17 cellular contexts compared by ENCODE assay signal in the genomic region with DNA sequence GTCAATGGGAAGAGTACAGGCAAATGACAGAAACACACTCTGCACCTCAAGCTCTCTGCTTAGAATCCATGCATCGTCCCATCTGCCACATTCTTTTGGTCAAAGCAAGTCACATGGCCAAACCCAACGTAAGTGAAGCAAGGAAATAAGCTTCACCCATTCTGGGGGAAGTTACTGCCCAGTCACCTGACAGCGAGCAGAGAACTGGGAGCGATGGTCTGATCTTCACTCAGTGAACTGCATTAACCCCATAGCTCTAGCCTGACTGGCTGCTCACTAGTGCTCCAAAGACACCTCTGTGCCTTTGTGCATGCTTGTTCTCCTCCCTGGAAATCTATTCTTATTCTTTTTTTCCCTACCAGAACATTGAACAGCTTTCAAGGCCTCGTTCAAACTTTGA.
DNase-seq lines count a peak whose midpoint lies in the region; ATAC-seq, FAIRE-seq and TF ChIP-seq lines count a peak whose summit lies in the region.
"Had no signal": no experiment of that assay in that cellular context is flagged by ENCODE, and none has a peak within 500 bp of the region (broad histone marks: within the 10 kb centered on the region; RNA-seq: fewer than 3 reads in every experiment).

No MANE protein-coding gene starts in this region.

- H3K14ac ChIP-seq in H1 (ENCODE audit: insufficient read length): no peak overlapping the region

- peaks cover 33% of the 10 kb centered on the region for H3K4me1 Mint-ChIP-seq in activated naive CD8-positive, alpha-beta T cell (ENCODE audit: low read depth)
- H3K4me1 Mint-ChIP-seq in activated naive CD8-positive, alpha-beta T cell treated with anti-CD3 and anti-CD28 coated beads for 36 hours: peaks cover 32% of the 10 kb centered on the region
- H3K4me1 Mint-ChIP-seq in stimulated activated naive B cell treated with anti-CD40 and anti-IgM and Interleukin-4, amounts not matched to agents 10 μg/mL and 1 μg/mL and 100 μg/mL, for 72 hours: peaks cover 32 to 53% of the 10 kb centered on the region in 2 donors

- H3K27me3 ChIP-seq in H1 (replicated peaks in 1 of 4; ENCODE audit: control insufficient read depth in 3 of 4, extremely low read depth in 1 of 4, insufficient read depth in 3 of 4, low read length in 3 of 4): no peaks in the 10 kb centered on the region

- H3K23ac ChIP-seq in H1 (ENCODE audit: insufficient read length): no peak overlapping the region

- no peak overlapping the region for H2BK5ac ChIP-seq in H1 (ENCODE audit: low read depth, low read length)

- no peak overlapping the region for H4K8ac ChIP-seq in H1 (ENCODE audit: extremely low read depth, insufficient read depth, low read length)

- no peaks in the 10 kb centered on the region for H3K79me2 ChIP-seq in H1 (ENCODE audit: control insufficient read depth in 1 of 2, insufficient read depth in 2 of 2, low read length in 2 of 2)

- no peaks in the 10 kb centered on the region for H3K36me3 ChIP-seq in H1 (ENCODE audit: control insufficient read depth in 2 of 4, insufficient read depth in 4 of 4, low read length in 3 of 4)

- no peak overlapping the region for H3K4me3 Mint-ChIP-seq in activated naive CD8-positive, alpha-beta T cell
- no peak overlapping the region for H3K4me3 Mint-ChIP-seq in activated naive CD8-positive, alpha-beta T cell treated with anti-CD3 and anti-CD28 coated beads for 36 hours
- H3K4me3 Mint-ChIP-seq in stimulated activated naive B cell treated with anti-CD40 and anti-IgM and Interleukin-4, amounts not matched to agents 10 μg/mL and 1 μg/mL and 100 μg/mL, for 72 hours: peak overlapping the region in 1 of 2 donors; percentile 22
- H3K4me3 Mint-ChIP-seq: CD4-positive, alpha-beta memory T cell; H9 had no signal

- POLR2A ChIA-PET in H1 (lab: Charles Lee; ENCODE audit: partially characterized antibody): no interaction called here

- no peak overlapping the region for H2BK20ac ChIP-seq in H1 (ENCODE audit: low read length)

- H3K36me3 Mint-ChIP-seq in activated naive CD8-positive, alpha-beta T cell: peaks cover 18% of the 10 kb centered on the region
- H3K36me3 Mint-ChIP-seq in activated naive CD8-positive, alpha-beta T cell treated with anti-CD3 and anti-CD28 coated beads for 36 hours: peaks cover 38% of the 10 kb centered on the region
- peaks cover 41 to 50% of the 10 kb centered on the region in 2 donors for H3K36me3 Mint-ChIP-seq in stimulated activated naive B cell treated with anti-CD40 and anti-IgM and Interleukin-4, amounts not matched to agents 10 μg/mL and 1 μg/mL and 100 μg/mL, for 72 hours

- CTCF ChIA-PET in H1 (lab: Charles Lee; ENCODE audit: partially characterized antibody): interaction anchor here (0.7 to 1.7 kb wide), 3 partner anchors 12 to 28 kb away, joined by 3 to 4 read pairs (median 3); no protein-coding TSS in a partner anchor

- H3K4ac ChIP-seq in H1 (replicated peaks; ENCODE audit: insufficient read length, low read depth, low read length): no peak overlapping the region

- no peak for TF ChIP-seq EP300 in H1 (IDR thresholded peaks at IDR 0.05; ENCODE audit: borderline replicate concordance in 1 of 2, low read depth in 2 of 2, low read length in 2 of 2)

- no peak for DNase-seq in activated naive CD8-positive, alpha-beta T cell treated with anti-CD3 and anti-CD28 coated beads for 36 hours
- DNase-seq in HTR-8/SVneo (ENCODE audit: insufficient read length, low spot score): no peak
- no peak for DNase-seq in H1 (ENCODE audit: low read depth in 1 of 2, low spot score in 2 of 2)
- DNase-seq in stimulated activated naive B cell treated with anti-CD40 and anti-IgM and Interleukin-4, amounts not matched to agents 10 μg/mL and 1 μg/mL and 100 μg/mL, for 72 hours: no peak
- DNase-seq in NCI-H2029 treated with DMSO at 0.1 percent for 48 hours (lab: John Stamatoyannopoulos, UW): no peak
- DNase-seq in NCI-H1436 treated with DMSO at 0.1 percent for 48 hours (lab: John Stamatoyannopoulos, UW): no peak
- DNase-seq: CD4-positive, alpha-beta memory T cell; H9; NCI-H1092 treated with DMSO at 0.1 percent for 48 hours; NCI-H1694 treated with DMSO at 0.1 percent for 48 hours; NCI-H446; PC-9 had no signal

- H2BK120ac ChIP-seq in H1 (replicated peaks; ENCODE audit: low read depth, low read length): no peak overlapping the region

- no peak overlapping the region for H2BK15ac ChIP-seq in H1 (ENCODE audit: low read length)

- WGBS in H1 (ENCODE audit: extremely low coverage in 1 of 2, insufficient coverage in 1 of 2, insufficient read length in 1 of 2, insufficient replicate concordance in 2 of 2, low coverage in 1 of 2, low lambda C conversion rate in 2 of 2, missing lambda C conversion rate in 1 of 2), 2 experiments: 88% methylated on average over 5 of the region's 5 CpGs; no CpG with 5 or more reads in 1 of the 2 experiments

- no peak for TF ChIP-seq CTCF in H1 (IDR thresholded peaks at IDR 0.05; ENCODE audit: control extremely low read depth in 1 of 3, insufficient read depth in 1 of 3, low read depth in 1 of 3, low read length in 3 of 3)

- no peaks in the 10 kb centered on the region for H3K4me1 ChIP-seq in H1 (replicated peaks in 1 of 4; ENCODE audit: control insufficient read depth in 3 of 4, insufficient read depth in 4 of 4, low read length in 3 of 4)

- no peaks in the 10 kb centered on the region for H3K9me3 ChIP-seq in H1 (ENCODE audit: insufficient read depth in 2 of 2, low read depth in 1 of 2, low read length in 1 of 2)
- H3K9me3 ChIP-seq: A549 had no signal

- H3K79me1 ChIP-seq in H1 (ENCODE audit: low read depth, low read length): no peaks in the 10 kb centered on the region

- no peak for TF ChIP-seq RAD21 in H1 (IDR thresholded peaks at IDR 0.05 in 1 of 2, conservative IDR thresholded peaks at IDR 0.05 in 1 of 2; ENCODE audit: low read depth in 2 of 2, low read length in 2 of 2)

- no peak for ATAC-seq in stimulated activated naive B cell treated with anti-CD40 and anti-IgM and Interleukin-4, amounts not matched to agents 10 μg/mL and 1 μg/mL and 100 μg/mL, for 72 hours (replicated peaks)
- ATAC-seq in HG02840 (IDR thresholded peaks at IDR 0.05; ENCODE audit: low FRiP score, unreplicated experiment): no peak
- ATAC-seq: A549 had no signal

- H4K91ac ChIP-seq in H1 (replicated peaks; ENCODE audit: insufficient read length, low read length): no peak overlapping the region

- H3K4me2 ChIP-seq in H1 (ENCODE audit: insufficient read depth in 1 of 2, low read depth in 2 of 2, low read length in 2 of 2): no peak overlapping the region
- H3K4me2 ChIP-seq: A549, KMS-11, PC-9 had no signal

- no peak for TF ChIP-seq POLR2A in H1 (IDR thresholded peaks at IDR 0.05; ENCODE audit: control extremely low read depth in 1 of 2, low read depth in 2 of 2, low read length in 2 of 2)

- H3K23me2 ChIP-seq in H1 (ENCODE audit: low read depth, low read length): no peaks in the 10 kb centered on the region

- H4K5ac ChIP-seq in H1 (ENCODE audit: insufficient read length, low read depth, low read length): no peak overlapping the region

- H3K27ac ChIP-seq in H1 (ENCODE audit: low read depth, low read length): no peak overlapping the region
- H3K27ac ChIP-seq: A549, HL-60, KMS-11, PC-9 had no signal

- H3K18ac ChIP-seq in H1 (ENCODE audit: extremely low read depth, low read length): no peak overlapping the region

- FAIRE-seq in HTR-8/SVneo (lab: Jason Lieb, UNC): peak; percentile 58
- no peak for FAIRE-seq in H1 (lab: Jason Lieb, UNC)
- FAIRE-seq: A549 had no signal

- H3K56ac ChIP-seq in H1 (replicated peaks; ENCODE audit: insufficient read length, low read depth, low read length): no peak overlapping the region

- H2AFZ ChIP-seq in H1 (ENCODE audit: low read length): peak overlapping the region; percentile 29; the same call in 1 of the 2 replicates
- H2AFZ ChIP-seq: PC-9 had no signal

- peak overlapping the region; percentile 13 for H3K27ac Mint-ChIP-seq in activated naive CD8-positive, alpha-beta T cell
- H3K27ac Mint-ChIP-seq in activated naive CD8-positive, alpha-beta T cell treated with anti-CD3 and anti-CD28 coated beads for 36 hours: no peak overlapping the region
- peak overlapping the region; percentile 31 for H3K27ac Mint-ChIP-seq in stimulated activated naive B cell treated with anti-CD40 and anti-IgM and Interleukin-4, amounts not matched to agents 10 μg/mL and 1 μg/mL and 100 μg/mL, for 72 hours
- H3K27ac Mint-ChIP-seq: H9 had no signal

- no peak overlapping the region for H2AK5ac ChIP-seq in H1 (ENCODE audit: low read depth, low read length)

- no peak overlapping the region for H3K9ac ChIP-seq in H1 (replicated peaks in 1 of 4; ENCODE audit: extremely low read depth in 1 of 4, low read depth in 3 of 4, low read length in 3 of 4)
- H3K9ac ChIP-seq: KMS-11 had no signal

- H3K4me3 ChIP-seq in H1 (ENCODE audit: extremely low read depth in 1 of 4, insufficient read depth in 2 of 4, low read depth in 3 of 4, low read length in 4 of 4): no peak overlapping the region
- H3K4me3 ChIP-seq: A549, PC-9 had no signal

- H3K9me3 Mint-ChIP-seq in activated naive CD8-positive, alpha-beta T cell (ENCODE audit: low read depth): no peaks in the 10 kb centered on the region
- no peaks in the 10 kb centered on the region for H3K9me3 Mint-ChIP-seq in activated naive CD8-positive, alpha-beta T cell treated with anti-CD3 and anti-CD28 coated beads for 36 hours
- no peaks in the 10 kb centered on the region for H3K9me3 Mint-ChIP-seq in stimulated activated naive B cell treated with anti-CD40 and anti-IgM and Interleukin-4, amounts not matched to agents 10 μg/mL and 1 μg/mL and 100 μg/mL, for 72 hours
- H3K9me3 Mint-ChIP-seq: CD4-positive, alpha-beta memory T cell; H9 had no signal

- H3K27me3 Mint-ChIP-seq in activated naive CD8-positive, alpha-beta T cell: no peaks in the 10 kb centered on the region
- H3K27me3 Mint-ChIP-seq in activated naive CD8-positive, alpha-beta T cell treated with anti-CD3 and anti-CD28 coated beads for 36 hours: no peaks in the 10 kb centered on the region
- no peaks in the 10 kb centered on the region for H3K27me3 Mint-ChIP-seq in stimulated activated naive B cell treated with anti-CD40 and anti-IgM and Interleukin-4, amounts not matched to agents 10 μg/mL and 1 μg/mL and 100 μg/mL, for 72 hours
- H3K27me3 Mint-ChIP-seq: CD4-positive, alpha-beta memory T cell had no signal

- no peaks in the 10 kb centered on the region for H4K20me1 ChIP-seq in H1 (replicated peaks in 1 of 2; ENCODE audit: control insufficient read depth in 1 of 2, insufficient read depth in 2 of 2, low read length in 2 of 2)

- no peak overlapping the region for H2BK12ac ChIP-seq in H1 (ENCODE audit: low read depth, low read length)

TF ChIP-seq in H1, 55 proteins besides CTCF, POLR2A, EP300 and RAD21 (continues in another document):
- TF ChIP-seq HDAC6 (IDR thresholded peaks at IDR 0.05; ENCODE audit: low read depth, low read length): no peak
- no peak for TF ChIP-seq SIX5 (IDR thresholded peaks at IDR 0.05; ENCODE audit: low read depth, low read length)
- TF ChIP-seq USF2 (IDR thresholded peaks at IDR 0.05; ENCODE audit: low read length): no peak
